Comparison of ENCODE assay signal across 29 cellular contexts in genomic region chr7:138881578-138882188, GRCh38.
DNase-seq lines count a peak whose midpoint lies in the region; ATAC-seq, FAIRE-seq and TF ChIP-seq lines count a peak whose summit lies in the region.
"Had no signal": no experiment of that assay in that cellular context is flagged by ENCODE, and none has a peak within 500 bp of the region (broad histone marks: within the 10 kb centered on the region; RNA-seq: fewer than 3 reads in every experiment).

No MANE protein-coding gene starts in this region.

- 52% methylated on average over 6 of the region's 6 CpGs for WGBS in suprapubic skin

- H3K27me3 Mint-ChIP-seq in MCF 10A (ENCODE audit: insufficient read depth, unreplicated experiment) (no peaks in the 10 kb centered on the region), T-helper 17 cell (peaks cover 10% of the 10 kb centered on the region), immature natural killer cell (ENCODE audit: low read depth in 3 of 3) (peaks cover 0 to 5% (median 4%) of the 10 kb centered on the region in 3 donors)
- H3K27me3 Mint-ChIP-seq: naive B cell, T-cell had no signal

- CTCF ChIA-PET in MCF 10A (lab: Yijun Ruan, JAX) = interaction anchor here (0.6 to 1.0 kb wide), 3 partner anchors 28 to 187 kb away, joined by 3 to 4 read pairs (median 3); no protein-coding TSS in a partner anchor

- H3K36me3 Mint-ChIP-seq in MCF 10A (ENCODE audit: insufficient read depth, unreplicated experiment) = peaks cover 9% of the 10 kb centered on the region
- no peaks in the 10 kb centered on the region for H3K36me3 Mint-ChIP-seq in T-helper 17 cell (ENCODE audit: low read depth)
- peaks cover 0 to 6% (median 0%) of the 10 kb centered on the region in 3 donors for H3K36me3 Mint-ChIP-seq in immature natural killer cell
- H3K36me3 Mint-ChIP-seq: activated naive CD8-positive, alpha-beta T cell treated with anti-CD3 and anti-CD28 coated beads, Interleukin-2, amount 10 ng/mL, durations not matched to agents 7 days and 5 days; naive B cell; T-cell had no signal

- H3K4me1 ChIP-seq in breast epithelium (no peaks in the 10 kb centered on the region), suprapubic skin (peaks cover 14% of the 10 kb centered on the region)
- H3K4me1 ChIP-seq: gastroesophageal sphincter, HAP-1 had no signal

- no peak for TF ChIP-seq POLR2A in breast epithelium (IDR thresholded peaks at IDR 0.05)
- TF ChIP-seq POLR2A in suprapubic skin (IDR thresholded peaks at IDR 0.05) = no peak

- H3K27ac Mint-ChIP-seq in MCF 10A (ENCODE audit: low read depth, unreplicated experiment) (peak overlapping the region; percentile 16), T-helper 17 cell (peak overlapping the region; percentile 90), immature natural killer cell (peak overlapping the region in 1 of 6 donors; percentile 17)
- H3K27ac Mint-ChIP-seq: activated naive CD8-positive, alpha-beta T cell treated with anti-CD3 and anti-CD28 coated beads, Interleukin-2, amount 10 ng/mL, durations not matched to agents 7 days and 5 days; mesothelial cell of epicardium had no signal

- ATAC-seq in T-helper 17 cell (no peak), HG03196 (IDR thresholded peaks at IDR 0.05; ENCODE audit: unreplicated experiment) (no peak)
- ATAC-seq: T-cell had no signal

- DNase-seq in MCF 10A (ENCODE audit: unreplicated experiment) = no peak
- no peak for DNase-seq in breast epithelium (ENCODE audit: low spot score in 2 of 2)
- DNase-seq in T-helper 17 cell = no peak
- no peak for DNase-seq in bronchial epithelial cell (ENCODE audit: low read depth)
- no peak for DNase-seq in suprapubic skin (ENCODE audit: low spot score in 2 of 2)
- DNase-seq in immature natural killer cell = no peak
- DNase-seq: activated naive CD8-positive, alpha-beta T cell treated with anti-CD3 and anti-CD28 coated beads, Interleukin-2, amount 10 ng/mL, durations not matched to agents 7 days and 5 days; activated T-cell treated with anti-CD3 and anti-CD28 coated beads, Interleukin-2, amount 50 U/mL, for 48 hours; Caco-2; dorsolateral prefrontal cortex; hippocampal formation; naive B cell; NCI-H1105 treated with DMSO at 0.1 percent for 48 hours; NCI-H2029 treated with DMSO at 0.1 percent for 48 hours; NCI-H2227 treated with DMSO at 0.1 percent for 48 hours; NCI-H526 treated with DMSO at 0.1 percent for 48 hours; occipital lobe; T-cell; trophoblast cell had no signal

- H3K27ac ChIP-seq in breast epithelium (no peak overlapping the region), suprapubic skin (peak overlapping the region; percentile 48)
- H3K27ac ChIP-seq: BLaER1 treated with 17β-estradiol and CSF1 and Interleukin-3, amounts not matched to agents 10 nM and 100 nM; dorsolateral prefrontal cortex; gastroesophageal sphincter had no signal

- POLR2A ChIA-PET in MCF 10A (lab: Yijun Ruan, JAX) = interaction anchor here (0.5 to 0.7 kb wide), 2 partner anchors 155 to 193 kb away, joined by 3 read pairs; no protein-coding TSS in a partner anchor

- H3K4me3 ChIP-seq in breast epithelium (no peak overlapping the region), bronchial epithelial cell (ENCODE audit: low read depth, low read length) (no peak overlapping the region), suprapubic skin (no peak overlapping the region)
- H3K4me3 ChIP-seq: BLaER1 treated with 17β-estradiol and CSF1 and Interleukin-3, amounts not matched to agents 10 nM and 100 nM; dorsolateral prefrontal cortex; gastroesophageal sphincter; HAP-1; skin epidermis had no signal

- H3K4me1 Mint-ChIP-seq in MCF 10A (ENCODE audit: insufficient read depth, unreplicated experiment) (no peaks in the 10 kb centered on the region), T-helper 17 cell (peaks cover 15% of the 10 kb centered on the region), immature natural killer cell (peaks cover 5 to 6% of the 10 kb centered on the region in 2 donors)

- H3K9me3 ChIP-seq in breast epithelium (no peaks in the 10 kb centered on the region), T-helper 17 cell (ENCODE audit: control insufficient read depth, low read length, poor library complexity, severe bottlenecking) (no peaks in the 10 kb centered on the region), suprapubic skin (no peaks in the 10 kb centered on the region)
- H3K9me3 ChIP-seq: BLaER1 treated with 17β-estradiol and CSF1 and Interleukin-3, amounts not matched to agents 10 nM and 100 nM; Caco-2; gastroesophageal sphincter; HAP-1 had no signal

- intact Hi-C loops in MCF 10A (cut with micrococcal nuclease) = no loop called here
- intact Hi-C loops in breast epithelium (cut with DNase I; ENCODE audit: low total_unique reads) = no loop called here

- no peak overlapping the region for H3K4me3 Mint-ChIP-seq in MCF 10A (ENCODE audit: unreplicated experiment)
- H3K4me3 Mint-ChIP-seq in T-helper 17 cell = peak overlapping the region; percentile 62
- H3K4me3 Mint-ChIP-seq in immature natural killer cell = no peak overlapping the region
- H3K4me3 Mint-ChIP-seq: mesothelial cell of epicardium, naive B cell, T-cell had no signal

- H3K27me3 ChIP-seq in breast epithelium (no peaks in the 10 kb centered on the region), bronchial epithelial cell (ENCODE audit: control insufficient read depth, insufficient read depth, low read length) (no peaks in the 10 kb centered on the region), suprapubic skin (no peaks in the 10 kb centered on the region)
- H3K27me3 ChIP-seq: BLaER1 treated with 17β-estradiol and CSF1 and Interleukin-3, amounts not matched to agents 10 nM and 100 nM; dorsolateral prefrontal cortex; gastroesophageal sphincter had no signal

- no peaks in the 10 kb centered on the region for H3K9me3 Mint-ChIP-seq in MCF 10A (ENCODE audit: unreplicated experiment)
- no peaks in the 10 kb centered on the region for H3K9me3 Mint-ChIP-seq in immature natural killer cell
- H3K9me3 Mint-ChIP-seq: activated naive CD8-positive, alpha-beta T cell treated with anti-CD3 and anti-CD28 coated beads, Interleukin-2, amount 10 ng/mL, durations not matched to agents 7 days and 5 days; mesothelial cell of epicardium; naive B cell; T-cell had no signal

- FAIRE-seq in bronchial epithelial cell (lab: Jason Lieb, UNC) = peak; percentile 66
- FAIRE-seq: G401.6, GM19239, RCC 7860, TTC549 had no signal

- no peaks in the 10 kb centered on the region for H3K36me3 ChIP-seq in breast epithelium
- no peaks in the 10 kb centered on the region for H3K36me3 ChIP-seq in bronchial epithelial cell (ENCODE audit: control insufficient read depth, insufficient read depth, low read length)
- H3K36me3 ChIP-seq in suprapubic skin = no peaks in the 10 kb centered on the region
- H3K36me3 ChIP-seq: HAP-1 had no signal

- BruUV-seq in MCF 10A (replicated peaks; lab: Mats Ljungman, UMichigan) = no TSS peak

- no peak for TF ChIP-seq CTCF in MCF 10A (IDR thresholded peaks at IDR 0.05; ENCODE audit: unreplicated experiment)
- TF ChIP-seq CTCF in breast epithelium (IDR thresholded peaks at IDR 0.05) = no peak
- no peak for TF ChIP-seq CTCF in bronchial epithelial cell (IDR thresholded peaks at IDR 0.05; ENCODE audit: insufficient read depth, low read length, severe bottlenecking)
- TF ChIP-seq CTCF in suprapubic skin (IDR thresholded peaks at IDR 0.05) = no peak

- TF ChIP-seq EP300 in suprapubic skin (IDR thresholded peaks at IDR 0.05) = no peak
